23 cellular contexts compared by ENCODE assay signal in the genomic region with DNA sequence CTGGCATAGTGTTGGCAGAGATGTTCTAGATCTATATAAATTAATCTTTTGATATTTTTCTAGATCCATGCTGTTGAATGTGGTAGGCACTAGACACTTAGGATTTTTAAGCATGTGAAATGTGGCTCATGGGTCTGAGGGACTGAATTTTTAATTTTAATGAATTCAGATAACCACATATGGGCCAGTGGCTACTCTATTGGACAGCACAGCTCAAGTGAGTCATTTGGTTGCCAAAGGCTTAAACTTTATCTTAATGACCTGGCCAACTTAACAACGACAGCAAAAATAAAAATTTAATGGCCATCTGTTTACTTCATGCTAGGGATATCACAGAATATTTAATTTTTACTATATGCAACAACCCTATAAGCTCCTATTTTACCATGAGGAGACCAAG.
DNase-seq lines count a peak whose midpoint lies in the region; ATAC-seq, FAIRE-seq and TF ChIP-seq lines count a peak whose summit lies in the region.
"Had no signal": no experiment of that assay in that cellular context is flagged by ENCODE, and none has a peak within 500 bp of the region (broad histone marks: within the 10 kb centered on the region; RNA-seq: fewer than 3 reads in every experiment).

No MANE protein-coding gene starts in this region.

- H3K4me3 ChIP-seq in astrocyte (ENCODE audit: insufficient read depth, low read depth, low read length): no peak overlapping the region
- H3K4me3 ChIP-seq in fibroblast of mammary gland (ENCODE audit: control insufficient read depth, low read depth, low read length): no peak overlapping the region
- H3K4me3 ChIP-seq: A549; BLaER1 treated with 17β-estradiol and CSF1 and Interleukin-3, amounts not matched to agents 10 nM and 100 nM; GM23338 had no signal

- H3K4me3 Mint-ChIP-seq in astrocyte (ENCODE audit: unreplicated experiment): no peak overlapping the region
- H3K4me3 Mint-ChIP-seq: CD14-positive monocyte; CD4-positive, alpha-beta T cell; CD8-positive, alpha-beta memory T cell; GM23338; H9 had no signal

- peaks cover 9% of the 10 kb centered on the region for H3K4me1 Mint-ChIP-seq in astrocyte (ENCODE audit: low read depth, unreplicated experiment)
- H3K4me1 Mint-ChIP-seq: CD8-positive, alpha-beta memory T cell had no signal

- ATAC-seq in HG03439 (IDR thresholded peaks at IDR 0.05; ENCODE audit: unreplicated experiment): no peak
- ATAC-seq in GM21737 (IDR thresholded peaks at IDR 0.05; ENCODE audit: unreplicated experiment): no peak
- ATAC-seq: A549, GM23338, HCT116 had no signal

- peaks cover 19% of the 10 kb centered on the region for H3K4me1 ChIP-seq in astrocyte (ENCODE audit: insufficient read depth, low read length)
- H3K4me1 ChIP-seq: A549, BE2C had no signal

- no peak overlapping the region for H3K27ac Mint-ChIP-seq in astrocyte (ENCODE audit: unreplicated experiment)
- H3K27ac Mint-ChIP-seq: CD14-positive monocyte; CD4-positive, alpha-beta T cell; CD8-positive, alpha-beta memory T cell; GM23338; H9 had no signal

- no peaks in the 10 kb centered on the region for H3K36me3 Mint-ChIP-seq in astrocyte (ENCODE audit: low read depth, unreplicated experiment)
- H3K36me3 Mint-ChIP-seq: CD14-positive monocyte; CD8-positive, alpha-beta memory T cell had no signal

- DNase-seq in DMS 273 (lab: John Stamatoyannopoulos, UW; ENCODE audit: unreplicated experiment) (peak; percentile 16), DMS 273 treated with DMSO at 0.1 percent for 48 hours (lab: John Stamatoyannopoulos, UW) (no peak), astrocyte (ENCODE audit: low read depth) (peak; percentile 47), fibroblast of mammary gland (ENCODE audit: low read depth) (peak; percentile 42)
- DNase-seq: ACHN; AML-193; BE2C; CD4-positive, alpha-beta T cell; CD8-positive, alpha-beta memory T cell; DMS153; DND-41; H9 had no signal

- no peaks in the 10 kb centered on the region for H3K27me3 Mint-ChIP-seq in astrocyte (ENCODE audit: low read depth, unreplicated experiment)
- H3K27me3 Mint-ChIP-seq: CD4-positive, alpha-beta T cell; CD8-positive, alpha-beta memory T cell had no signal

- H3K36me3 ChIP-seq in astrocyte (ENCODE audit: insufficient read depth, low read length): no peaks in the 10 kb centered on the region
- H3K36me3 ChIP-seq: BE2C had no signal

- H3K9ac ChIP-seq in astrocyte (ENCODE audit: low read length): no peak overlapping the region
- H3K9ac ChIP-seq: BLaER1 treated with 17β-estradiol and CSF1 and Interleukin-3, amounts not matched to agents 10 nM and 100 nM had no signal

- H3K9me3 Mint-ChIP-seq in astrocyte (ENCODE audit: unreplicated experiment): no peaks in the 10 kb centered on the region
- H3K9me3 Mint-ChIP-seq: GM23338, H9 had no signal

- no peak for FAIRE-seq in astrocyte (lab: Jason Lieb, UNC)
- FAIRE-seq: A549, D721Med, G401.6, GM12892 had no signal

- no peak overlapping the region for H2AFZ ChIP-seq in astrocyte (ENCODE audit: low read depth, low read length)
- H2AFZ ChIP-seq: GM23338 had no signal

- H3K79me2 ChIP-seq in astrocyte (ENCODE audit: insufficient read depth, low read length): peaks cover 84% of the 10 kb centered on the region

- no peak overlapping the region for H3K4me2 ChIP-seq in astrocyte (ENCODE audit: low read length)
- H3K4me2 ChIP-seq: A549; BLaER1 treated with 17β-estradiol and CSF1 and Interleukin-3, amounts not matched to agents 10 nM and 100 nM; GM23338 had no signal

- TF ChIP-seq CTCF in astrocyte (IDR thresholded peaks at IDR 0.05; ENCODE audit: insufficient read depth, low read depth, low read length) (no peak), fibroblast of mammary gland (conservative IDR thresholded peaks at IDR 0.05; ENCODE audit: control insufficient read depth, insufficient read depth, low read depth, low read length) (no peak)

- H4K20me1 ChIP-seq in astrocyte (ENCODE audit: insufficient read depth, low read length): peaks cover 29% of the 10 kb centered on the region

- no peak overlapping the region for H3K27ac ChIP-seq in astrocyte (ENCODE audit: low read depth, low read length)
- H3K27ac ChIP-seq: 22Rv1; A549; BLaER1 treated with 17β-estradiol and CSF1 and Interleukin-3, amounts not matched to agents 10 nM and 100 nM had no signal

- H3K9me3 ChIP-seq in astrocyte (ENCODE audit: insufficient read depth, low read depth, low read length): no peaks in the 10 kb centered on the region
- H3K9me3 ChIP-seq: A549, BE2C had no signal

- no peaks in the 10 kb centered on the region for H3K27me3 ChIP-seq in astrocyte (ENCODE audit: insufficient read depth, low read length)
- H3K27me3 ChIP-seq: BE2C; BLaER1 treated with 17β-estradiol and CSF1 and Interleukin-3, amounts not matched to agents 10 nM and 100 nM had no signal
